ENCODE assay signal across 15 cellular contexts in the genomic region with DNA sequence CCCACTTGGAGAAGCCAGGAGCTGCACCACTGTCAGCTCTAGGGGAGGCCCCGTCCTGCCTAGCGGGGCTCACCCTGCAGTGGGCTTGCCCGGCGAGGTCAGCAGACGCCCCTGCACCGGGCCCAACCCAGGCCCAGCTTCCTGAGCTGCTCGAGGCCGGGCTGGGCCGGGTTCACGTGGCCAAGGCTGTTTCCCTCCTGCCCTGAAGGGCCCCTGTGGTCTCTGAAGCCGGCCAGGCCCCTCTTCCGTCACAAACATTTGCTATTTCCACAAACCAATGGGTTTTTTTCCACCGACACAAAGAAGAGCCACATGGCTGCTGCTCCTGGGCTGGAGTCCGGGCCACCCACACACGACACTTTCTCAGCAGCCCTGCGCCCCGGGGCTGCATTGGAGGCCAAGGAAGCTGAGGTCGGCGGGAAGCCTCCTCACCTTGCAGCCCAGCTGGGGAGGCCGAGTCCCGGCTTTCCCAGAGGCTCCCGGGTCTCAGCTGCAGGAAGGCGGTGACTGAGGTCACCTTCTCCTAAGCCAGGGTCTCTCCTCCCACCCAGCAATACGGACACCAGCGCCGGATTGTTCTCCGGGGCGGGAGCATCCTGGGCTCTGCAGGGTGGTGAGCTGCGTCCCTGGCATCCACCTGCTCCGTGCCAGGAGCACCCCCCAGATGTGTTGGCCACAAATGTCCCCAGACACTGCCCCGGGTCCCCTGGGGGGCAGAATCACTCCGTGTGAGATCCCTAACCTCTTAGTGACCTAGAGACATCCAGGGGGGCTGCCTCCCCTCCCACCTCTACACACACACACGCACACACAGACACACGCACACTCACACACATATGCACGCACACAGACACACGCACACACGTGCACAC.
DNase-seq lines count a peak whose midpoint lies in the region; ATAC-seq, FAIRE-seq and TF ChIP-seq lines count a peak whose summit lies in the region.
"Had no signal": no experiment of that assay in that cellular context is flagged by ENCODE, and none has a peak within 500 bp of the region (broad histone marks: within the 10 kb centered on the region; RNA-seq: fewer than 3 reads in every experiment).

No MANE protein-coding gene starts in this region.

- H2AFZ ChIP-seq in HepG2 (ENCODE audit: low read length), result no peak overlapping the region
- H2AFZ ChIP-seq: PC-9 had no signal

- no TSS peak for BruUV-seq in HepG2 (replicated peaks; lab: Mats Ljungman, UMichigan)

- in situ Hi-C loops in HepG2 (cut with HindIII; ENCODE audit: extremely low pct_ligation_motif_present, low pct_unique_long_range_greater_than_20kb), result no loop called here

- TF ChIP-seq CTCF in activated CD8-positive, alpha-beta T cell treated with anti-CD3 and anti-CD28 coated beads for 36 hours (IDR thresholded peaks at IDR 0.05), result no peak
- TF ChIP-seq CTCF in body of pancreas (IDR thresholded peaks at IDR 0.05) (no peak), HepG2 (CRISPR knock-in tag; IDR thresholded peaks at IDR 0.05) (no peak)

- CTCF ChIA-PET in activated CD8-positive, alpha-beta T cell treated with anti-CD3 and anti-CD28 coated beads, Interleukin-2, amount 10 ng/mL, durations not matched to agents 7 days and 5 days (lab: Charles Lee), result no interaction called here
- CTCF ChIA-PET in activated CD8-positive, alpha-beta T cell treated with anti-CD3 and anti-CD28 coated beads for 36 hours (lab: Charles Lee), result no interaction called here
- CTCF ChIA-PET in HepG2 (lab: Yijun Ruan, JAX; ENCODE audit: low intra/inter-chr PET ratio, low total read pairs), result no interaction called here

- no peak for TF ChIP-seq RAD21 in HepG2 (CRISPR knock-in tag; IDR thresholded peaks at IDR 0.05)

- WGBS in body of pancreas, 2 donors, result 74 to 81% methylated on average over 14 to 36 of the region's 37 CpGs
- 84% methylated on average over 20 of the region's 37 CpGs for WGBS in HepG2 (ENCODE audit: low lambda C conversion rate)

- H3K4me1 ChIP-seq in body of pancreas, result no peaks in the 10 kb centered on the region
- peaks cover 54% of the 10 kb centered on the region for H3K4me1 ChIP-seq in HepG2 (ENCODE audit: insufficient read depth, low read length)
- H3K4me1 ChIP-seq: thyroid gland had no signal

- DNase-seq in activated CD8-positive, alpha-beta T cell treated with anti-CD3 and anti-CD28 coated beads, Interleukin-2, amount 10 ng/mL, durations not matched to agents 7 days and 5 days, result no peak
- no peak for DNase-seq in activated CD8-positive, alpha-beta T cell treated with anti-CD3 and anti-CD28 coated beads for 36 hours
- no peak for DNase-seq in body of pancreas
- no peak for DNase-seq in HepG2 (ENCODE audit: low spot score)
- no peak for DNase-seq in stimulated activated naive B cell treated with anti-CD40 and anti-IgM and Interleukin-4, amounts not matched to agents 10 μg/mL and 1 μg/mL and 100 μg/mL, for 72 hours
- DNase-seq in NCI-H1694 (lab: John Stamatoyannopoulos, UW), result no peak
- DNase-seq in NCI-H345 treated with DMSO at 0.1 percent for 48 hours (lab: John Stamatoyannopoulos, UW; ENCODE audit: unreplicated experiment), result no peak
- DNase-seq: effector CD4-positive, alpha-beta T cell; GOT3; NCI-H2081 treated with DMSO at 0.1 percent for 48 hours; PC-9; stimulated activated CD4-positive, alpha-beta T cell treated with anti-CD3 and anti-CD28 coated beads, Interleukin-4, amount 100 ng/mL, for 24 hours; thyroid gland had no signal

- intact Hi-C loops in activated CD8-positive, alpha-beta T cell treated with anti-CD3 and anti-CD28 coated beads for 36 hours (cut with micrococcal nuclease), result no loop called here
- intact Hi-C loops in body of pancreas (cut with DNase I) (no loop called here), HepG2 (cut with micrococcal nuclease; ENCODE audit: unreplicated experiment) (no loop called here)

- POLR2A ChIA-PET in activated CD8-positive, alpha-beta T cell treated with anti-CD3 and anti-CD28 coated beads, Interleukin-2, amount 10 ng/mL, durations not matched to agents 7 days and 5 days (lab: Charles Lee), result interaction anchor here (3.2 kb wide), 1 partner anchor 80 kb away, joined by 16 read pairs; the partner anchor contains the start of gene GADD45B
- POLR2A ChIA-PET in activated CD8-positive, alpha-beta T cell treated with anti-CD3 and anti-CD28 coated beads for 36 hours (lab: Charles Lee), result interaction anchor here (2.5 kb wide), 1 partner anchor 80 kb away, joined by 13 read pairs; the partner anchor contains the start of gene GADD45B
- POLR2A ChIA-PET in HepG2 (lab: Yijun Ruan, JAX), result interaction anchor here (1.0 to 5.1 kb wide), 6 partner anchors 10 to 80 kb away, joined by 3 to 53 read pairs (median 10); partner anchors contain the start of gene GADD45B

- no peaks in the 10 kb centered on the region for H3K36me3 Mint-ChIP-seq in activated CD8-positive, alpha-beta T cell treated with anti-CD3 and anti-CD28 coated beads, Interleukin-2, amount 10 ng/mL, durations not matched to agents 7 days and 5 days (ENCODE audit: low read depth)
- H3K36me3 Mint-ChIP-seq in activated CD8-positive, alpha-beta T cell treated with anti-CD3 and anti-CD28 coated beads for 36 hours (ENCODE audit: low read depth), result no peaks in the 10 kb centered on the region
- H3K36me3 Mint-ChIP-seq in stimulated activated naive B cell treated with anti-CD40 and anti-IgM and Interleukin-4, amounts not matched to agents 10 μg/mL and 1 μg/mL and 100 μg/mL, for 72 hours, result no peaks in the 10 kb centered on the region

- H3K9me3 Mint-ChIP-seq in activated CD8-positive, alpha-beta T cell treated with anti-CD3 and anti-CD28 coated beads, Interleukin-2, amount 10 ng/mL, durations not matched to agents 7 days and 5 days (ENCODE audit: insufficient read depth), result no peaks in the 10 kb centered on the region
- H3K9me3 Mint-ChIP-seq in activated CD8-positive, alpha-beta T cell treated with anti-CD3 and anti-CD28 coated beads for 36 hours, result no peaks in the 10 kb centered on the region
- H3K9me3 Mint-ChIP-seq in stimulated activated naive B cell treated with anti-CD40 and anti-IgM and Interleukin-4, amounts not matched to agents 10 μg/mL and 1 μg/mL and 100 μg/mL, for 72 hours, result no peaks in the 10 kb centered on the region

- H3K27me3 ChIP-seq in body of pancreas (no peaks in the 10 kb centered on the region), HepG2 (ENCODE audit: control insufficient read depth in 1 of 2, insufficient read depth in 2 of 2, low read length in 2 of 2) (no peaks in the 10 kb centered on the region)
- H3K27me3 ChIP-seq: thyroid gland had no signal

- TF ChIP-seq EP300 in HepG2 (IDR thresholded peaks at IDR 0.05; ENCODE audit: low read depth in 2 of 2, low read length in 2 of 2) (no peak), HepG2 (CRISPR knock-in tag; IDR thresholded peaks at IDR 0.05; ENCODE audit: borderline replicate concordance) (no peak)

- ATAC-seq in activated CD8-positive, alpha-beta T cell treated with anti-CD3 and anti-CD28 coated beads, Interleukin-2, amount 10 ng/mL, durations not matched to agents 7 days and 5 days, result no peak
- ATAC-seq in activated CD8-positive, alpha-beta T cell treated with anti-CD3 and anti-CD28 coated beads for 36 hours, result no peak
- ATAC-seq in body of pancreas (peak; percentile 24), HepG2 (peak; percentile 66), GM19328 (IDR thresholded peaks at IDR 0.05; ENCODE audit: unreplicated experiment) (no peak)
- ATAC-seq in stimulated activated naive B cell treated with anti-CD40 and anti-IgM and Interleukin-4, amounts not matched to agents 10 μg/mL and 1 μg/mL and 100 μg/mL, for 72 hours (replicated peaks), result no peak

- H3K9me3 ChIP-seq in body of pancreas, result no peaks in the 10 kb centered on the region
- no peaks in the 10 kb centered on the region for H3K9me3 ChIP-seq in HepG2 (ENCODE audit: low read length)
- H3K9me3 ChIP-seq: thyroid gland had no signal

- no peaks in the 10 kb centered on the region for H4K20me1 ChIP-seq in HepG2 (ENCODE audit: insufficient read depth, low read length)

- no peak for FAIRE-seq in HepG2 (lab: Jason Lieb, UNC)
- FAIRE-seq: A204.1 had no signal

- H3K36me3 ChIP-seq in body of pancreas (replicated peaks in 1 of 2; ENCODE audit: insufficient read depth in 1 of 2, low read depth in 2 of 2) (no peaks in the 10 kb centered on the region), HepG2 (replicated peaks in 1 of 2; ENCODE audit: control insufficient read depth in 1 of 2, insufficient read depth in 2 of 2, low read length in 2 of 2) (no peaks in the 10 kb centered on the region)
- H3K36me3 ChIP-seq: thyroid gland had no signal

- TF ChIP-seq POLR2A in body of pancreas (IDR thresholded peaks at IDR 0.05), result no peak
- no peak for TF ChIP-seq POLR2A in HepG2 (IDR thresholded peaks at IDR 0.05; ENCODE audit: insufficient read depth in 1 of 2, low read depth in 2 of 2, low read length in 2 of 2)

- H3K9ac ChIP-seq in HepG2 (ENCODE audit: insufficient read depth, low read depth, low read length), result peak overlapping the region; percentile 68; the same call in 1 of the 2 replicates

- H3K4me3 ChIP-seq in body of pancreas (no peak overlapping the region), HepG2 (replicated peaks in 1 of 3; ENCODE audit: insufficient read depth in 1 of 3, low read depth in 2 of 3, low read length in 3 of 3) (no peak overlapping the region; a peak in 1 of 6 replicates)
- H3K4me3 ChIP-seq: PC-9, thyroid gland had no signal

- H3K4me2 ChIP-seq in HepG2 (ENCODE audit: low read depth, low read length), result peak overlapping the region; percentile 68
- H3K4me2 ChIP-seq: PC-9 had no signal

- H3K4me3 Mint-ChIP-seq in activated CD8-positive, alpha-beta T cell treated with anti-CD3 and anti-CD28 coated beads, Interleukin-2, amount 10 ng/mL, durations not matched to agents 7 days and 5 days, result no peak overlapping the region
- no peak overlapping the region for H3K4me3 Mint-ChIP-seq in activated CD8-positive, alpha-beta T cell treated with anti-CD3 and anti-CD28 coated beads for 36 hours
- H3K4me3 Mint-ChIP-seq in stimulated activated naive B cell treated with anti-CD40 and anti-IgM and Interleukin-4, amounts not matched to agents 10 μg/mL and 1 μg/mL and 100 μg/mL, for 72 hours, result no peak overlapping the region

- H3K27me3 Mint-ChIP-seq in activated CD8-positive, alpha-beta T cell treated with anti-CD3 and anti-CD28 coated beads, Interleukin-2, amount 10 ng/mL, durations not matched to agents 7 days and 5 days (ENCODE audit: low read depth), result no peaks in the 10 kb centered on the region
- no peaks in the 10 kb centered on the region for H3K27me3 Mint-ChIP-seq in activated CD8-positive, alpha-beta T cell treated with anti-CD3 and anti-CD28 coated beads for 36 hours
- H3K27me3 Mint-ChIP-seq in stimulated activated naive B cell treated with anti-CD40 and anti-IgM and Interleukin-4, amounts not matched to agents 10 μg/mL and 1 μg/mL and 100 μg/mL, for 72 hours, result no peaks in the 10 kb centered on the region

- H3K27ac ChIP-seq in body of pancreas (no peak overlapping the region), HepG2 (ENCODE audit: extremely low read length, insufficient read depth, low read length) (peak overlapping the region; percentile 77)
- H3K27ac ChIP-seq: PC-9, thyroid gland had no signal

- no peaks in the 10 kb centered on the region for H3K79me2 ChIP-seq in HepG2 (ENCODE audit: insufficient read depth, low read length)

- peak overlapping the region; percentile 41 for H3K27ac Mint-ChIP-seq in activated CD8-positive, alpha-beta T cell treated with anti-CD3 and anti-CD28 coated beads, Interleukin-2, amount 10 ng/mL, durations not matched to agents 7 days and 5 days
- no peak overlapping the region for H3K27ac Mint-ChIP-seq in activated CD8-positive, alpha-beta T cell treated with anti-CD3 and anti-CD28 coated beads for 36 hours
- H3K27ac Mint-ChIP-seq in stimulated activated naive B cell treated with anti-CD40 and anti-IgM and Interleukin-4, amounts not matched to agents 10 μg/mL and 1 μg/mL and 100 μg/mL, for 72 hours, result peak overlapping the region; percentile 88

- H3K4me1 Mint-ChIP-seq in activated CD8-positive, alpha-beta T cell treated with anti-CD3 and anti-CD28 coated beads, Interleukin-2, amount 10 ng/mL, durations not matched to agents 7 days and 5 days (ENCODE audit: low read depth), result peaks cover 71% of the 10 kb centered on the region
- peaks cover 38% of the 10 kb centered on the region for H3K4me1 Mint-ChIP-seq in activated CD8-positive, alpha-beta T cell treated with anti-CD3 and anti-CD28 coated beads for 36 hours (ENCODE audit: low read depth)
- H3K4me1 Mint-ChIP-seq in stimulated activated naive B cell treated with anti-CD40 and anti-IgM and Interleukin-4, amounts not matched to agents 10 μg/mL and 1 μg/mL and 100 μg/mL, for 72 hours, result peaks cover 33 to 56% of the 10 kb centered on the region in 2 donors

Comparison
In these comparisons a context has a peak if more than half of its experiments do, and no peak if none do; other contexts are left out.
1. ATAC-seq: peak in body of pancreas (single experiment) and HepG2 (single experiment); none in activated CD8-positive, alpha-beta T cell treated with anti-CD3 and anti-CD28 coated beads, Interleukin-2, amount 10 ng/mL, durations not matched to agents 7 days and 5 days (single experiment), activated CD8-positive, alpha-beta T cell treated with anti-CD3 and anti-CD28 coated beads for 36 hours (single experiment), stimulated activated naive B cell treated with anti-CD40 and anti-IgM and Interleukin-4, amounts not matched to agents 10 μg/mL and 1 μg/mL and 100 μg/mL, for 72 hours (0 of 2) and GM19328 (single experiment).